13 cellular contexts compared by ENCODE assay signal in the genomic region with DNA sequence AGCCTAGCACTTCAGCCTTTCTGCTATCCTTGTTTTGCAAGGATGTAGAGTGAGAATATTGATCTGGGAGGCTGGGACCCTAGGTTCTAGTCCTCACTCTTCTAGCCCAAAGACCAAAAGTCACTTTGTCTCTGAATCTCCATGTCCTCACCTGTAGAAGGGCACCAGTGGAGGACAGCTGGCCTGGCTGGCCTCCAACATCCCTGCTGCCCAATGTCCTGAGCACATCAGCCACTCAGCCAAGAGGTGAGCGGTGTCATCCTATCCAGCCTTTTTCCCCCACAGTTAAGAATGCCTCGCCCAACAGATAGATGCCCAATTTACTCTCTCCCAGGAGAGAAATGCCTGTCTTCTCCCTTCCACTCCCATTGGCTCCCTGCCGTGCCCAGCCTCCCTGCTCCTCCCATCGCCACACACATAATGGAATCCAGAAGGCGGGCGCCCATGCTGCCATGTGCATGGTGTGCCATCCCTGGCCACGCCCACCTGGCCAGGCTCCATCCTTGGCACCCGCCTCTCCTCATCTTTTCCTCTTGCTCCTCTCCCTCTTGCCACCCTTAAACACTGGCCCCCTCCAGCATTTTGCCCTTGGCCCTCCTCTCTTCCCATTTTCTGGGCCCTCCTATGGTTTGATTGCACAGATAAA.
"Had no signal": no experiment of that assay in that cellular context is flagged by ENCODE, and none has a peak within 500 bp of the region (broad histone marks: within the 10 kb centered on the region; RNA-seq: fewer than 3 reads in every experiment).

No MANE protein-coding gene starts in this region.

- H3K9me3 ChIP-seq: colonic mucosa, thyroid gland, vagina had no signal

- H3K4me1 ChIP-seq: colonic mucosa, foreskin keratinocyte, right atrium auricular region, vagina had no signal

- DNase-seq: activated CD4-positive, alpha-beta memory T cell treated with anti-CD3 and anti-CD28 coated beads for 36 hours; activated naive CD4-positive, alpha-beta T cell; activated T-cell treated with anti-CD3 and anti-CD28 coated beads, Interleukin-2, amount 50 U/mL, for 48 hours; colonic mucosa; foreskin keratinocyte; left colon; naive thymus-derived CD4-positive, alpha-beta T cell; thyroid gland had no signal

- H3K27ac ChIP-seq: cardiac muscle cell, colonic mucosa, foreskin keratinocyte, right atrium auricular region, thyroid gland, vagina had no signal

- H3K36me3 ChIP-seq: cardiac muscle cell, colonic mucosa, right atrium auricular region, thyroid gland, vagina had no signal

- H3K4me3 ChIP-seq: cardiac muscle cell, colonic mucosa, right atrium auricular region, smooth muscle cell, thyroid gland, vagina had no signal

- H3K27me3 ChIP-seq: cardiac muscle cell, colonic mucosa, foreskin keratinocyte, right atrium auricular region, thyroid gland, vagina had no signal

- ATAC-seq: foreskin keratinocyte; left colon; naive thymus-derived CD4-positive, alpha-beta T cell; stimulated activated effector memory CD8-positive, alpha-beta T cell treated with anti-CD3 and anti-CD28 coated beads, Interleukin-12 subunit alpha, Interleukin-12 subunit beta, amount 100 ng/mL, for 72 hours had no signal
